Comparison of ENCODE assay signal across 20 cellular contexts in the genomic region with DNA sequence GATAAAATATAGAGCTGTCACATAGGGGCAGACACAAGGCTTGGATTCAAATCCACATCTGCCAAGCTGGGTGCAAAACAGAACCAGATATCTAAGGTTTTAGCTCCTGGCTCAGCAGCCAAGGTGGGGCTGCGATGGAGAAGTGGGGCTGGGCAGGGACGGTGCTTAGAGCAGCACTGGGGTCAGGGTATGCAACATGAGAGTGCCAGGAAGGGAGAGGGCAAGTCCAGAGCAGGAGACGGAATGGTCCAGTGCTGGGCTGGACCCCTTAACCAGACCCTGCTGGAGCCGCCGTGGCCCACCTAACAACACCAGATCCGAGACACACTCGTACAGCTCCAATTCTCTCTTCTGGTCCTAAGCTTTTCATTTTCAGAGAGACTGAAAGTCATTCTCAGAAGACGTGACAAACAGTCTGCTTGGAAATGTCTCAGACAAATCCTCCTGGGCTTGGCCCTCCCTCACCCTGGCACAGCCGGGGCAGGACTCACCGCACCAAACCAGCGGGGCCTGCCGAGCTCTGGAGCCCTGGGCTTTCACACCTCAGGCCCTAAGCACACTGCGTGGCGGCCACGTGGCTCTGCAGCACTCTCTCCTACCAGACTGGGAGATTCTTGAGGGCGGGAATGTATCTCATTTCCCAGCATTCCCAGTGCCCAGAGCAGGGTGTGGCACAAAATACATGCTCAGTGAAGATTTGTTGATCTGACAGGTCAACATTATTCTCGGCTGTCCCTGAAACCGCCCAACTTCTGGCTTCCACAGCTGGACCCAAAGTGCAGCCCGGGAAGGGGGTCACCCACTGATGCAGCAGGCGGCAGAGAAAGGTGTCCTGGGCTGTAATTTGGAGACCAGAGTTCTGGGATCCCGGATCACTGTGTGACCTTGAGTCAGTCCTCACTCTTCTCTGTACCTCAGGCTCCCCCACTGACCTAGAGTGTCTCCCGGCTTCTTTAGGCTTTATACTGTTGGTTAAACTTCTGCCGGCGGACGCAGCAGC. TPM values are rescaled to one million over a fixed set of nuclear protein-coding genes. Genes with fewer than 3 reads are reported as not detected.
A peak's percentile ranks its signal among the peaks of the same experiment; 100 is the strongest.
DNase-seq lines count a peak whose midpoint lies in the region; ATAC-seq, FAIRE-seq and TF ChIP-seq lines count a peak whose summit lies in the region.
"Had no signal": no experiment of that assay in that cellular context is flagged by ENCODE, and none has a peak within 500 bp of the region (broad histone marks: within the 10 kb centered on the region; RNA-seq: fewer than 3 reads in every experiment).

No MANE protein-coding gene starts in this region.

- no peak overlapping the region for H3K14ac ChIP-seq in H1 (ENCODE audit: insufficient read length)

- CTCF ChIA-PET in H1 (lab: Charles Lee; ENCODE audit: partially characterized antibody) = interaction anchor here (0.6 to 2.0 kb wide), 11 partner anchors 10 to 868 kb away, joined by 3 to 9 read pairs (median 3); no protein-coding TSS in a partner anchor
- CTCF ChIA-PET in HepG2 (lab: Yijun Ruan, JAX; ENCODE audit: low intra/inter-chr PET ratio, low total read pairs) = no interaction called here
- CTCF ChIA-PET in activated CD4-positive, alpha-beta T cell treated with anti-CD3 and anti-CD28 coated beads, Interleukin-2, amount 10 ng/mL, durations not matched to agents 7 days and 5 days (lab: Charles Lee) = interaction anchor here (2.3 kb wide), 1 partner anchor 14 kb away, joined by 9 read pairs; no protein-coding TSS in a partner anchor

- H3K79me2 ChIP-seq in H1 (ENCODE audit: control insufficient read depth in 1 of 2, insufficient read depth in 2 of 2, low read length in 2 of 2) (no peaks in the 10 kb centered on the region), HepG2 (ENCODE audit: insufficient read depth, low read length) (no peaks in the 10 kb centered on the region)

- H3K4me2 ChIP-seq in BLaER1 (peak overlapping the region; percentile 58; the same call in 1 of the 2 replicates), H1 (ENCODE audit: insufficient read depth in 1 of 2, low read depth in 2 of 2, low read length in 2 of 2) (no peak overlapping the region), HepG2 (ENCODE audit: low read depth, low read length) (no peak overlapping the region)

- H2AK5ac ChIP-seq in H1 (ENCODE audit: low read depth, low read length) = no peak overlapping the region

- no peak overlapping the region for H3K23ac ChIP-seq in H1 (ENCODE audit: insufficient read length)

- H3K27ac ChIP-seq in BLaER1 (no peak overlapping the region), H1 (ENCODE audit: low read depth, low read length) (no peak overlapping the region), HepG2 (ENCODE audit: extremely low read length, insufficient read depth, low read length) (no peak overlapping the region), SJCRH30 (no peak overlapping the region)
- H3K27ac ChIP-seq: GM23248, SJSA1 had no signal

- H3K27me3 Mint-ChIP-seq in activated CD4-positive, alpha-beta T cell treated with anti-CD3 and anti-CD28 coated beads, Interleukin-2, amount 10 ng/mL, durations not matched to agents 7 days and 5 days = no peaks in the 10 kb centered on the region
- H3K27me3 Mint-ChIP-seq: activated naive CD8-positive, alpha-beta T cell had no signal

- H4K8ac ChIP-seq in H1 (ENCODE audit: extremely low read depth, insufficient read depth, low read length) = peak overlapping the region; percentile 22; the same call in 1 of the 2 replicates

- H3K79me1 ChIP-seq in H1 (ENCODE audit: low read depth, low read length) = no peaks in the 10 kb centered on the region

- no peak for TF ChIP-seq POLR2A in H1 (IDR thresholded peaks at IDR 0.05; ENCODE audit: control extremely low read depth in 1 of 2, low read depth in 2 of 2, low read length in 2 of 2)
- no peak for TF ChIP-seq POLR2A in HepG2 (IDR thresholded peaks at IDR 0.05; ENCODE audit: insufficient read depth in 1 of 2, low read depth in 2 of 2, low read length in 2 of 2)

- H4K5ac ChIP-seq in H1 (ENCODE audit: insufficient read length, low read depth, low read length) = no peak overlapping the region

- H3K4me3 Mint-ChIP-seq in activated CD4-positive, alpha-beta T cell treated with anti-CD3 and anti-CD28 coated beads, Interleukin-2, amount 10 ng/mL, durations not matched to agents 7 days and 5 days = no peak overlapping the region
- H3K4me3 Mint-ChIP-seq: activated naive CD8-positive, alpha-beta T cell; naive B cell; T-helper 1 cell treated with Interleukin-12 subunit alpha and Interleukin-12 subunit beta and Interleukin-4 antibody, amounts not matched to agents 30 μg/mL and 1 μg/mL, for 36 hours had no signal

- no peak overlapping the region for H3K18ac ChIP-seq in H1 (ENCODE audit: extremely low read depth, low read length)

- H3K56ac ChIP-seq in H1 (replicated peaks; ENCODE audit: insufficient read length, low read depth, low read length) = no peak overlapping the region

- no peaks in the 10 kb centered on the region for H3K23me2 ChIP-seq in H1 (ENCODE audit: low read depth, low read length)

- H3K27ac Mint-ChIP-seq in activated CD4-positive, alpha-beta T cell treated with anti-CD3 and anti-CD28 coated beads, Interleukin-2, amount 10 ng/mL, durations not matched to agents 7 days and 5 days = no peak overlapping the region
- H3K27ac Mint-ChIP-seq: activated naive CD8-positive, alpha-beta T cell; T-helper 1 cell treated with Interleukin-12 subunit alpha and Interleukin-12 subunit beta and Interleukin-4 antibody, amounts not matched to agents 30 μg/mL and 1 μg/mL, for 36 hours had no signal

- no peak for TF ChIP-seq EP300 in H1 (IDR thresholded peaks at IDR 0.05; ENCODE audit: borderline replicate concordance in 1 of 2, low read depth in 2 of 2, low read length in 2 of 2)
- no peak for TF ChIP-seq EP300 in HepG2 (IDR thresholded peaks at IDR 0.05; ENCODE audit: low read depth in 2 of 2, low read length in 2 of 2)
- no peak for TF ChIP-seq EP300 in HepG2 (CRISPR knock-in tag; IDR thresholded peaks at IDR 0.05; ENCODE audit: borderline replicate concordance)

- BruUV-seq in HepG2 (replicated peaks; lab: Mats Ljungman, UMichigan) = no TSS peak

- no peak for TF ChIP-seq CTCF in H1 (IDR thresholded peaks at IDR 0.05; ENCODE audit: control extremely low read depth in 1 of 3, insufficient read depth in 1 of 3, low read depth in 1 of 3, low read length in 3 of 3)
- no peak for TF ChIP-seq CTCF in HepG2 (CRISPR knock-in tag; IDR thresholded peaks at IDR 0.05)

- H2AFZ ChIP-seq in H1 (ENCODE audit: low read length) (no peak overlapping the region), HepG2 (ENCODE audit: low read length) (no peak overlapping the region)
- H2AFZ ChIP-seq: GM23248 had no signal

- H3K36me3 ChIP-seq in BLaER1 (peaks cover 12% of the 10 kb centered on the region; the same call in 1 of the 2 replicates), H7 (replicated peaks; ENCODE audit: control insufficient read depth, insufficient read depth, low read length) (no peaks in the 10 kb centered on the region), H1 (ENCODE audit: control insufficient read depth in 2 of 4, insufficient read depth in 4 of 4, low read length in 3 of 4) (no peaks in the 10 kb centered on the region), HepG2 (replicated peaks in 1 of 2; ENCODE audit: control insufficient read depth in 1 of 2, insufficient read depth in 2 of 2, low read length in 2 of 2) (no peaks in the 10 kb centered on the region), SJCRH30 (no peaks in the 10 kb centered on the region)
- H3K36me3 ChIP-seq: SJSA1 had no signal

- 88% methylated on average over 22 of the region's 25 CpGs; no CpG with 5 or more reads in 1 of the 2 experiments for WGBS in H1 (ENCODE audit: extremely low coverage in 1 of 2, insufficient coverage in 1 of 2, insufficient read length in 1 of 2, insufficient replicate concordance in 2 of 2, low coverage in 1 of 2, low lambda C conversion rate in 2 of 2, missing lambda C conversion rate in 1 of 2), 2 experiments
- whole genome bisulfite sequencing in HepG2 (ENCODE audit: low lambda C conversion rate) = 35% methylated on average over 16 of the region's 25 CpGs

- no peak overlapping the region for H3K9ac ChIP-seq in BLaER1
- no peak overlapping the region for H3K9ac ChIP-seq in H1 (replicated peaks in 1 of 4; ENCODE audit: extremely low read depth in 1 of 4, low read depth in 3 of 4, low read length in 3 of 4)
- H3K9ac ChIP-seq in HepG2 (ENCODE audit: insufficient read depth, low read depth, low read length) = no peak overlapping the region
- H3K9ac ChIP-seq: GM23248 had no signal

- POLR2A ChIA-PET in H1 (lab: Charles Lee; ENCODE audit: partially characterized antibody) (no interaction called here), HepG2 (lab: Yijun Ruan, JAX) (no interaction called here)
- POLR2A ChIA-PET in activated CD4-positive, alpha-beta T cell treated with anti-CD3 and anti-CD28 coated beads, Interleukin-2, amount 10 ng/mL, durations not matched to agents 7 days and 5 days (lab: Charles Lee) = no interaction called here

- no peak overlapping the region for H2BK20ac ChIP-seq in H1 (ENCODE audit: low read length)

- H4K20me1 ChIP-seq in BLaER1 = 0 out of 2 replicates have a peak, but pooled peaks cover 7% of the 10 kb centered on the region
- no peaks in the 10 kb centered on the region for H4K20me1 ChIP-seq in H1 (replicated peaks in 1 of 2; ENCODE audit: control insufficient read depth in 1 of 2, insufficient read depth in 2 of 2, low read length in 2 of 2)
- H4K20me1 ChIP-seq in HepG2 (ENCODE audit: insufficient read depth, low read length) = no peaks in the 10 kb centered on the region

- H3K4me1 ChIP-seq in BLaER1 = peaks cover 89% of the 10 kb centered on the region
- peaks cover 3 to 18% (median 6%) of the 10 kb centered on the region in 4 experiments for H3K4me1 ChIP-seq in H1 (replicated peaks in 1 of 4; ENCODE audit: control insufficient read depth in 3 of 4, insufficient read depth in 4 of 4, low read length in 3 of 4)
- no peaks in the 10 kb centered on the region for H3K4me1 ChIP-seq in HepG2 (ENCODE audit: insufficient read depth, low read length)
- H3K4me1 ChIP-seq in SJCRH30 = peaks cover 7% of the 10 kb centered on the region

- H3K9me3 ChIP-seq in BLaER1 = no peaks in the 10 kb centered on the region
- H3K9me3 ChIP-seq in H1 (ENCODE audit: insufficient read depth in 2 of 2, low read depth in 1 of 2, low read length in 1 of 2) = no peaks in the 10 kb centered on the region
- H3K9me3 ChIP-seq in HepG2 (ENCODE audit: low read length) = no peaks in the 10 kb centered on the region
- H3K9me3 ChIP-seq in SJCRH30 (replicated peaks) = no peaks in the 10 kb centered on the region
- H3K9me3 ChIP-seq: SJSA1 had no signal

- H4K91ac ChIP-seq in H1 (replicated peaks; ENCODE audit: insufficient read length, low read length) = no peak overlapping the region

- no peak overlapping the region for H2BK120ac ChIP-seq in H1 (replicated peaks; ENCODE audit: low read depth, low read length)

- H3K4me3 ChIP-seq in BLaER1 (no peak overlapping the region), H7 (ENCODE audit: insufficient read depth, low read depth, low read length) (no peak overlapping the region), H1 (ENCODE audit: extremely low read depth in 1 of 4, insufficient read depth in 2 of 4, low read depth in 3 of 4, low read length in 4 of 4) (no peak overlapping the region), HepG2 (replicated peaks in 1 of 3; ENCODE audit: insufficient read depth in 1 of 3, low read depth in 2 of 3, low read length in 3 of 3) (no peak overlapping the region), SJCRH30 (no peak overlapping the region)
- H3K4me3 ChIP-seq: GM23248, SJSA1, skin epidermis had no signal

- no peak overlapping the region for H3K4ac ChIP-seq in H1 (replicated peaks; ENCODE audit: insufficient read length, low read depth, low read length)

- intact Hi-C loops in posterior vena cava (cut with DNase I) (no loop called here), HepG2 (cut with micrococcal nuclease; ENCODE audit: unreplicated experiment) (no loop called here)

- no peak overlapping the region for H2BK15ac ChIP-seq in H1 (ENCODE audit: low read length)

- no peaks in the 10 kb centered on the region for H3K9me3 Mint-ChIP-seq in activated CD4-positive, alpha-beta T cell treated with anti-CD3 and anti-CD28 coated beads, Interleukin-2, amount 10 ng/mL, durations not matched to agents 7 days and 5 days
- H3K9me3 Mint-ChIP-seq: naive B cell; T-helper 1 cell treated with Interleukin-12 subunit alpha and Interleukin-12 subunit beta and Interleukin-4 antibody, amounts not matched to agents 30 μg/mL and 1 μg/mL, for 36 hours had no signal

- peaks cover 6% of the 10 kb centered on the region; the same call in 1 of the 2 replicates for H3K27me3 ChIP-seq in BLaER1
- H3K27me3 ChIP-seq in H7 (ENCODE audit: control insufficient read depth, insufficient read depth, low read length) = no peaks in the 10 kb centered on the region; the same call in 1 of the 2 replicates
- H3K27me3 ChIP-seq in H1 (replicated peaks in 1 of 4; ENCODE audit: control insufficient read depth in 3 of 4, extremely low read depth in 1 of 4, insufficient read depth in 3 of 4, low read length in 3 of 4) = no peaks in the 10 kb centered on the region; a peak in 1 of 7 replicates
- peaks cover 1 to 64% of the 10 kb centered on the region in 2 experiments; a peak in 4 of 5 replicates for H3K27me3 ChIP-seq in HepG2 (ENCODE audit: control insufficient read depth in 1 of 2, insufficient read depth in 2 of 2, low read length in 2 of 2)
- no peaks in the 10 kb centered on the region for H3K27me3 ChIP-seq in SJCRH30
- H3K27me3 ChIP-seq: SJSA1 had no signal

- peaks cover 2% of the 10 kb centered on the region for H3K4me1 Mint-ChIP-seq in activated CD4-positive, alpha-beta T cell treated with anti-CD3 and anti-CD28 coated beads, Interleukin-2, amount 10 ng/mL, durations not matched to agents 7 days and 5 days

- no peak overlapping the region for H2BK12ac ChIP-seq in H1 (ENCODE audit: low read depth, low read length)

- no peaks in the 10 kb centered on the region for H3K36me3 Mint-ChIP-seq in activated CD4-positive, alpha-beta T cell treated with anti-CD3 and anti-CD28 coated beads, Interleukin-2, amount 10 ng/mL, durations not matched to agents 7 days and 5 days (ENCODE audit: low read depth)
- H3K36me3 Mint-ChIP-seq: activated naive CD8-positive, alpha-beta T cell; naive B cell had no signal

- FAIRE-seq in H1 (lab: Jason Lieb, UNC) (no peak), HepG2 (lab: Jason Lieb, UNC) (no peak)
- FAIRE-seq: colon, GM18507 had no signal

- DNase-seq in H7 = peak; percentile 50
- DNase-seq in H1 (ENCODE audit: low read depth in 1 of 2, low spot score in 2 of 2) = no peak
- DNase-seq in posterior vena cava (ENCODE audit: low spot score) = peak; percentile 73
- DNase-seq in HepG2 (ENCODE audit: low spot score) = no peak
- DNase-seq in activated CD4-positive, alpha-beta T cell treated with anti-CD3 and anti-CD28 coated beads, Interleukin-2, amount 10 ng/mL, durations not matched to agents 7 days and 5 days = no peak
- DNase-seq in SJCRH30 = no peak
- DNase-seq: GM23248; naive B cell; NCI-H146; NCI-H774; stimulated activated CD4-positive, alpha-beta T cell treated with anti-CD3 and anti-CD28 coated beads, Interleukin-4, amount 100 ng/mL, for 24 hours had no signal

- in situ Hi-C loops in HepG2 (cut with HindIII; ENCODE audit: extremely low pct_ligation_motif_present, low pct_unique_long_range_greater_than_20kb) = no loop called here

- ATAC-seq in GM21528 (IDR thresholded peaks at IDR 0.05; ENCODE audit: low FRiP score, unreplicated experiment) (no peak), HepG2 (no peak)

- TF ChIP-seq RAD21 in H1 (IDR thresholded peaks at IDR 0.05 in 1 of 2, conservative IDR thresholded peaks at IDR 0.05 in 1 of 2; ENCODE audit: low read depth in 2 of 2, low read length in 2 of 2) (no peak), HepG2 (CRISPR knock-in tag; IDR thresholded peaks at IDR 0.05) (no peak)

- H2BK5ac ChIP-seq in H1 (ENCODE audit: low read depth, low read length) = no peak overlapping the region

RNA-seq across cellular contexts. Expression of gene LRRC32, which starts 11.6 kb away (rescaled TPM):
- total RNA-seq in H7 (2014; rRNA removed; shearing (Covaris generic)) = 0.63 and 0.94 TPM in 2 replicates
- 0.44 and 0.99 TPM in 2 replicates for total RNA-seq in H1 (2021; fragmentation: NEBNext Ultra II Directional; extraction: Animal tissue kit (Norgen Biotek cat#: 25700))
- polyA plus RNA-seq in H1 (2011; rRNA removed) = 1.9 and 2.0 TPM in 2 replicates
- polyA plus RNA-seq in H1 (2011; cell fraction: cytosol; rRNA removed) = 1.0 TPM
- 0.88 TPM for polyA plus RNA-seq in H1 (2011; cell fraction: nucleus; rRNA removed)
- polyA plus RNA-seq in H1 (2012, experiment 1 of 2) = 1.0 to 3.3 TPM (median 1.7 TPM) in 4 replicates
- 1.0 TPM for polyA plus RNA-seq in H1 (2012, experiment 2 of 2)
- 1.1 TPM for polyA plus RNA-seq in H1 (2013, experiment 1 of 2)
- 1.2 TPM for polyA plus RNA-seq in H1 (2013, experiment 2 of 2)
- polyA minus RNA-seq in H1 (2011; rRNA and poly(A)+ RNA removed) = 0.95 and 1.2 TPM in 2 replicates
- polyA minus RNA-seq in H1 (2011; cell fraction: cytosol; rRNA and poly(A)+ RNA removed) = 1.2 TPM
- polyA minus RNA-seq in H1 (2011; cell fraction: nucleus; rRNA and poly(A)+ RNA removed) = 0.50 TPM
- total RNA-seq in posterior vena cava = 100 to 1,000 TPM; 108 to 142 TPM
- not detected in 2 replicates for total RNA-seq in HepG2 (2016; rRNA removed; fragmentation: Illumina TruSeq; extraction: Trizol)
- not detected in 2 replicates for total RNA-seq in HepG2 (2016; cell fraction: cytosol; rRNA removed; fragmentation: Illumina TruSeq; extraction: Trizol; ENCODE audit: low read depth)
- not detected in 2 replicates for total RNA-seq in HepG2 (2016; cell fraction: insoluble cytoplasmic fraction; rRNA removed; fragmentation: Illumina TruSeq; extraction: Trizol)
- total RNA-seq in HepG2 (2016; cell fraction: membrane; rRNA removed; fragmentation: Illumina TruSeq; extraction: Trizol) = not detected in 2 replicates
- not detected in 2 replicates for total RNA-seq in HepG2 (2016; cell fraction: nucleus; rRNA removed; fragmentation: Illumina TruSeq; extraction: Trizol)
- 0.07 and 0.12 TPM in 2 replicates for polyA plus RNA-seq in HepG2 (2011; rRNA removed)
- polyA plus RNA-seq in HepG2 (2011; cell fraction: cytosol; rRNA removed) = not detected in 2 replicates
- polyA plus RNA-seq in HepG2 (2011; cell fraction: nucleus; rRNA removed) = 0.03 TPM in 1 of 2 replicates, not detected in the other
- 0.07 TPM in 1 of 2 replicates, not detected in the other for polyA plus RNA-seq in HepG2 (2012)
- not detected in 2 replicates for polyA plus RNA-seq in HepG2 (2016; cell fraction: cytosol; fragmentation: Illumina TruSeq; extraction: Trizol; ENCODE audit: low read depth)
- not detected in 2 replicates for polyA plus RNA-seq in HepG2 (2016; cell fraction: insoluble cytoplasmic fraction; fragmentation: Illumina TruSeq; extraction: Trizol; ENCODE audit: low read depth)
- polyA plus RNA-seq in HepG2 (2016; cell fraction: membrane; fragmentation: Illumina TruSeq; extraction: Trizol; ENCODE audit: low read depth) = not detected in 2 replicates
- not detected in 2 replicates for polyA plus RNA-seq in HepG2 (2016; cell fraction: nucleus; fragmentation: Illumina TruSeq; extraction: Trizol; ENCODE audit: insufficient read depth, low read depth)
- polyA minus RNA-seq in HepG2 (2011; rRNA and poly(A)+ RNA removed; ENCODE audit: low replicate concordance) = 1.6 TPM in 1 of 2 replicates, not detected in the other
- not detected in 2 replicates for polyA minus RNA-seq in HepG2 (2011; cell fraction: cytosol; rRNA and poly(A)+ RNA removed)
- polyA minus RNA-seq in HepG2 (2011; cell fraction: nucleus; rRNA and poly(A)+ RNA removed) = not detected in 2 replicates
- total RNA-seq in activated CD4-positive, alpha-beta T cell treated with anti-CD3 and anti-CD28 coated beads, Interleukin-2, amount 10 ng/mL, durations not matched to agents 7 days and 5 days = under 1 TPM; 0.82 to 0.87 TPM
- total RNA-seq in SJCRH30 (2014; rRNA removed; shearing (Covaris generic)) = 0.15 and 0.30 TPM in 2 replicates
- total RNA-seq: M059J had no signal

Comparison
In these comparisons a context has a peak if more than half of its experiments do, and no peak if none do; other contexts are left out.
1. DNase-seq: peak in H7 (single experiment) and posterior vena cava (single experiment); none in H1 (0 of 2), HepG2 (single experiment), activated CD4-positive, alpha-beta T cell treated with anti-CD3 and anti-CD28 coated beads, Interleukin-2, amount 10 ng/mL, durations not matched to agents 7 days and 5 days (single experiment) and SJCRH30 (0 of 2).
2. RNA of gene LRRC32, which starts 11.6 kb away (total RNA-seq): 108 to 142 TPM in posterior vena cava; 0.44 to 0.99 TPM in H1, 0.63 to 0.94 TPM in H7, 0.82 to 0.87 TPM in activated CD4-positive, alpha-beta T cell treated with anti-CD3 and anti-CD28 coated beads, Interleukin-2, amount 10 ng/mL, durations not matched to agents 7 days and 5 days, 0.15 to 0.30 TPM in SJCRH30 and not detected in HepG2; every median in the first group is over 10 times any median in the second.